23 cellular contexts compared by ENCODE assay signal in the genomic region with DNA sequence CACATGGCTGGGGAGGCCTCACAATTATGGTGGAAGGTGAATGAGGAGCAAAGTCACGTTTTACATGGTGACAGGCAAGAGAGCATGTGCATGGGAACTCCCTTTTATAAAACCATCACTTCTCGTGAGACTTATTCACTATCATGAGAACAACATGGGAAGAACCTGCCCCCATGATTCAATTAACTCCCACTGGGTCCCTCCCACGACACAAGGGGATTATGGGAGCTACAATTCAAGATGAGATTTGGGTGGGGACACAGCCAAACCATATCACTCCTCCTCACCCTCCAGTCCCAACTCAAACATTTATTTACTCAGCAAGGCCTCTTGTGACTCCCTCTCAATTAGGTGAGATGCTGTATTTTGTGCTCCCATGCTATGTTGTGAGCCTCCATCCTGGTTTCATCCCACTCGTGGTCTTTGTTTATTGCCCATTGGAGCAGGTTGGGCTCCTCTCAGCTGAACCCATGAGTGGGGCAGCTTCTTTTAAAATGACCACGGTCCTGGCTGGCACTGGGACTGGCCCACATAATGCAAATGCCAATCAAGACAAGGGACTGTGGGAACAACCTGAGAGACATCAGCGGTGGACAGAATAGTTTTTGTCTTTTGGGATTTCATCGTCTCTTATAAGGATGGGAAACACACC. TPM values are rescaled to one million over a fixed set of nuclear protein-coding genes. Genes with fewer than 3 reads are reported as not detected.
DNase-seq lines count a peak whose midpoint lies in the region; ATAC-seq, FAIRE-seq and TF ChIP-seq lines count a peak whose summit lies in the region.
"Had no signal": no experiment of that assay in that cellular context is flagged by ENCODE, and none has a peak within 500 bp of the region (broad histone marks: within the 10 kb centered on the region; RNA-seq: fewer than 3 reads in every experiment).

No MANE protein-coding gene starts in this region.

- H3K4me3 ChIP-seq in heart right ventricle (no peak overlapping the region), right cardiac atrium (ENCODE audit: low read length) (no peak overlapping the region), rectal smooth muscle tissue (ENCODE audit: low read length) (no peak overlapping the region), vagina (no peak overlapping the region), left lung (no peak overlapping the region)
- H3K4me3 ChIP-seq: GM23248, HAP-1 had no signal

- H3K4me1 ChIP-seq in heart right ventricle = peaks cover 0 to 48% (median 36%) of the 10 kb centered on the region in 9 donors
- peaks cover 9% of the 10 kb centered on the region for H3K4me1 ChIP-seq in right cardiac atrium (ENCODE audit: control insufficient read depth, insufficient read depth, low read length)
- H3K4me1 ChIP-seq in rectal smooth muscle tissue (ENCODE audit: control insufficient read depth, insufficient read depth, low read length) = peaks cover 43% of the 10 kb centered on the region
- peaks cover 30% of the 10 kb centered on the region for H3K4me1 ChIP-seq in vagina
- no peaks in the 10 kb centered on the region for H3K4me1 ChIP-seq in left lung
- H3K4me1 ChIP-seq: Caco-2, HAP-1 had no signal

- no peak for TF ChIP-seq CTCF in heart right ventricle (IDR thresholded peaks at IDR 0.05)
- no peak for TF ChIP-seq CTCF in vagina (IDR thresholded peaks at IDR 0.05)
- no peak for TF ChIP-seq CTCF in left lung (IDR thresholded peaks at IDR 0.05)

- H3K27me3 ChIP-seq in heart right ventricle (no peaks in the 10 kb centered on the region), right cardiac atrium (ENCODE audit: control insufficient read depth, insufficient read depth) (no peaks in the 10 kb centered on the region), rectal smooth muscle tissue (ENCODE audit: control insufficient read depth, insufficient read depth, low read length) (no peaks in the 10 kb centered on the region), vagina (no peaks in the 10 kb centered on the region), left lung (no peaks in the 10 kb centered on the region)
- H3K27me3 ChIP-seq: BE2C had no signal

- H3K27ac ChIP-seq in heart right ventricle (peak overlapping the region in 8 of 10 donors; percentile 75 to 95 (median 90)), right cardiac atrium (ENCODE audit: low read length) (peak overlapping the region; percentile 17), rectal smooth muscle tissue (ENCODE audit: low read depth, low read length) (peak overlapping the region; percentile 94), vagina (peak overlapping the region; percentile 87), left lung (no peak overlapping the region)
- H3K27ac ChIP-seq: GM23248 had no signal

- 73 to 85% methylated on average over 7 of the region's 7 CpGs for WGBS in heart right ventricle, 2 donors
- 73% methylated on average over 7 of the region's 7 CpGs for WGBS in right cardiac atrium

- ATAC-seq in heart right ventricle (no peak), left cardiac atrium (no peak), right cardiac atrium (no peak), left lung (no peak)

- H3K9ac ChIP-seq in rectal smooth muscle tissue (ENCODE audit: low read length) = no peak overlapping the region
- H3K9ac ChIP-seq: GM23248 had no signal

- no peaks in the 10 kb centered on the region for H3K9me3 ChIP-seq in heart right ventricle
- H3K9me3 ChIP-seq in right cardiac atrium (ENCODE audit: control insufficient read depth, low read length) = no peaks in the 10 kb centered on the region
- H3K9me3 ChIP-seq in vagina = no peaks in the 10 kb centered on the region
- H3K9me3 ChIP-seq in left lung = no peaks in the 10 kb centered on the region
- H3K9me3 ChIP-seq: BE2C, Caco-2, HAP-1 had no signal

- no peaks in the 10 kb centered on the region for H3K36me3 ChIP-seq in heart right ventricle
- no peaks in the 10 kb centered on the region for H3K36me3 ChIP-seq in rectal smooth muscle tissue (ENCODE audit: control insufficient read depth, insufficient read depth, low read length)
- no peaks in the 10 kb centered on the region for H3K36me3 ChIP-seq in vagina
- H3K36me3 ChIP-seq in left lung = no peaks in the 10 kb centered on the region
- H3K36me3 ChIP-seq: BE2C, HAP-1 had no signal

- TF ChIP-seq POLR2A in vagina (IDR thresholded peaks at IDR 0.05) = no peak

- intact Hi-C loops in heart right ventricle (cut with DNase I) = loop anchor here in 3 of 10 donors (5.0 kb wide), 3 partner anchors 34 to 44 kb away; no protein-coding TSS in a partner anchor
- intact Hi-C loops in left cardiac atrium (cut with DNase I) = loop anchor here in 1 of 2 donors (5.0 kb wide), 1 partner anchor 44 kb away; no protein-coding TSS in a partner anchor
- intact Hi-C loops in right cardiac atrium (cut with DNase I) = loop anchor here in 2 of 4 donors (5.0 to 10.0 kb wide), 2 partner anchors 39 to 46 kb away; no protein-coding TSS in a partner anchor
- intact Hi-C loops in vagina (cut with DNase I) = no loop called here
- intact Hi-C loops in left lung (cut with DNase I) = no loop called here

- FAIRE-seq in urothelium cell line (lab: Jason Lieb, UNC) = no peak
- FAIRE-seq: A204.1, G401.6, RCC 7860 had no signal

- DNase-seq in heart right ventricle = no peak
- DNase-seq in left cardiac atrium = no peak
- DNase-seq in right cardiac atrium = no peak
- peak; percentile 3 to 65 for DNase-seq in vagina (ENCODE audit: extremely low spot score in 2 of 2)
- no peak for DNase-seq in activated naive CD4-positive, alpha-beta T cell treated with anti-CD3 and anti-CD28 coated beads, Interleukin-2, amount 50 U/mL, for 16 hours
- DNase-seq in urothelium cell line (ENCODE audit: low spot score) = no peak
- no peak for DNase-seq in left lung
- DNase-seq: BE2C; Caco-2; CD4-positive, alpha-beta T cell; GM23248; MM.1S; NCI-H1092; NCI-H146; NCI-H2029 treated with DMSO at 0.1 percent for 48 hours; NCI-H2171; NCI-H446; SHP77 had no signal

RNA-seq across cellular contexts. Expression of a gene that starts 28.8 kb away (rescaled TPM):
- total RNA-seq in heart right ventricle (100 to 1,000 TPM in 6 of 10 donors, 10 to 100 TPM in 4; 78.2 to 181 (median 104) TPM), left cardiac atrium (100 to 1,000 TPM in 1 of 2 donors, 10 to 100 TPM in 1; 98.0 to 100 TPM), right cardiac atrium (100 to 1,000 TPM in 3 of 4 donors, 10 to 100 TPM in 1; 92.3 to 123 (median 108) TPM), vagina (72.9 TPM), left lung (100 to 1,000 TPM; 114 to 135 TPM)
- polyA plus RNA-seq in heart right ventricle (10 to 100 TPM; 50.6 to 54.0 TPM), right cardiac atrium (69.3 TPM)

Comparison
In these comparisons a context has a peak if more than half of its experiments do, and no peak if none do; other contexts are left out.
1. DNase-seq: peak in vagina (2 of 2); none in heart right ventricle (0 of 2), left cardiac atrium (single experiment), right cardiac atrium (0 of 3), activated naive CD4-positive, alpha-beta T cell treated with anti-CD3 and anti-CD28 coated beads, Interleukin-2, amount 50 U/mL, for 16 hours (single experiment), urothelium cell line (single experiment) and left lung (0 of 2).
2. H3K27ac ChIP-seq: peak in heart right ventricle (8 of 10), right cardiac atrium (single experiment), rectal smooth muscle tissue (single experiment) and vagina (single experiment); none in left lung (0 of 2).